In the genomic region with DNA sequence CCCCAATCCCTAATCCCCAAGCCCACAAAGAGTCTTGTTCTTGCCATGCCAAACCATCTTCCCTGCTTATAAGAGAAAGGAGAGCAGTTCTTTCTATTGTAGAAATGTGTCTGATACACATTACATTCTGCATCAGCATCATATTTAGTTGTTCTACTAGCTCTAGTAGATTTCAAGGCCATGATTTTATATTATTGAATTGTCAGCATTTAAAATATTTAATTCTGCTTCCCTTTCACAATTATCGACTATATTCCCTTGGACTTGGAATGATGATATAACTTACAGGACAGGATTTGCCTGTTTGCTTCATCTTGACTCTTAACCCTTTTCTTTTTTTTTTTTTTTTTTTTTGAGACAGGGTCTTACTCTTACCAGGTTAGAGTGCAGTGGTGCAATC, we compare ENCODE assay signal across 3 cellular contexts.
TF ChIP-seq lines count a peak whose summit lies in the region.

No MANE protein-coding gene starts in this region.

TF ChIP-seq in HepG2, 621 proteins besides CTCF, POLR2A, EP300 and RAD21:
- TF ChIP-seq, protein P1, sequence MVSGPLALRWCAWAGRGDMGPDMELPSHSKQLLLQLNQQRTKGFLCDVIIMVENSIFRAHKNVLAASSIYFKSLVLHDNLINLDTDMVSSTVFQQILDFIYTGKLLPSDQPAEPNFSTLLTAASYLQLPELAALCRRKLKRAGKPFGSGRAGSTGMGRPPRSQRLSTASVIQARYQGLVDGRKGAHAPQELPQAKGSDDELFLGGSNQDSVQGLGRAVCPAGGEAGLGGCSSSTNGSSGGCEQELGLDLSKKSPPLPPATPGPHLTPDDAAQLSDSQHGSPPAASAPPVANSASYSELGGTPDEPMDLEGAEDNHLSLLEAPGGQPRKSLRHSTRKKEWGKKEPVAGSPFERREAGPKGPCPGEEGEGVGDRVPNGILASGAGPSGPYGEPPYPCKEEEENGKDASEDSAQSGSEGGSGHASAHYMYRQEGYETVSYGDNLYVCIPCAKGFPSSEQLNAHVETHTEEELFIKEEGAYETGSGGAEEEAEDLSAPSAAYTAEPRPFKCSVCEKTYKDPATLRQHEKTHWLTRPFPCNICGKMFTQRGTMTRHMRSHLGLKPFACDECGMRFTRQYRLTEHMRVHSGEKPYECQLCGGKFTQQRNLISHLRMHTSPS (CRISPR knock-in tag; IDR thresholded peaks at IDR 0.05; ENCODE audit: low read depth) = no peak
- TF ChIP-seq MAFF (IDR thresholded peaks at IDR 0.05; ENCODE audit: low read depth, low read length) (peak; percentile 40; the same call in 1 of the 2 replicates), ZNF235 (CRISPR knock-in tag; IDR thresholded peaks at IDR 0.05; ENCODE audit: borderline replicate concordance) (no peak), MAFK (conservative IDR thresholded peaks at IDR 0.05 in 1 of 2, IDR thresholded peaks at IDR 0.05 in 1 of 2; ENCODE audit: low read length in 2 of 2) (peak in 1 of 2 experiments; percentile 53; a peak in 3 of 4 replicates)

TF ChIP-seq in IMR-90, 13 proteins besides CTCF, POLR2A, EP300 and RAD21:
- TF ChIP-seq CEBPB (IDR thresholded peaks at IDR 0.05; ENCODE audit: low read depth, low read length) (no peak), MAFK (IDR thresholded peaks at IDR 0.05; ENCODE audit: low read depth, low read length) (peak; percentile 34; the same call in 1 of the 2 replicates), RFX5 (IDR thresholded peaks at IDR 0.05; ENCODE audit: low read depth, low read length) (no peak), MXI1 (IDR thresholded peaks at IDR 0.05; ENCODE audit: borderline replicate concordance, low read depth, low read length) (no peak), RCOR1 (IDR thresholded peaks at IDR 0.05; ENCODE audit: insufficient replicate concordance, low read length) (no peak), MAZ (IDR thresholded peaks at IDR 0.05; ENCODE audit: borderline replicate concordance, low read depth, low read length) (no peak)
- TF ChIP-seq, protein P2, sequence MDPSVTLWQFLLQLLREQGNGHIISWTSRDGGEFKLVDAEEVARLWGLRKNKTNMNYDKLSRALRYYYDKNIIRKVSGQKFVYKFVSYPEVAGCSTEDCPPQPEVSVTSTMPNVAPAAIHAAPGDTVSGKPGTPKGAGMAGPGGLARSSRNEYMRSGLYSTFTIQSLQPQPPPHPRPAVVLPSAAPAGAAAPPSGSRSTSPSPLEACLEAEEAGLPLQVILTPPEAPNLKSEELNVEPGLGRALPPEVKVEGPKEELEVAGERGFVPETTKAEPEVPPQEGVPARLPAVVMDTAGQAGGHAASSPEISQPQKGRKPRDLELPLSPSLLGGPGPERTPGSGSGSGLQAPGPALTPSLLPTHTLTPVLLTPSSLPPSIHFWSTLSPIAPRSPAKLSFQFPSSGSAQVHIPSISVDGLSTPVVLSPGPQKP (IDR thresholded peaks at IDR 0.05; ENCODE audit: borderline replicate concordance, low read depth, low read length) = no peak

TF ChIP-seq in K562, 482 proteins besides CTCF, POLR2A, EP300 and RAD21:
- TF ChIP-seq ZNF316 (IDR thresholded peaks at IDR 0.05) (peak; percentile 66), MAFG (tag; conservative IDR thresholded peaks at IDR 0.05) (0 out of 2 replicates have a peak, but pooled peaks have one; percentile 23)
- TF ChIP-seq, protein P3, sequence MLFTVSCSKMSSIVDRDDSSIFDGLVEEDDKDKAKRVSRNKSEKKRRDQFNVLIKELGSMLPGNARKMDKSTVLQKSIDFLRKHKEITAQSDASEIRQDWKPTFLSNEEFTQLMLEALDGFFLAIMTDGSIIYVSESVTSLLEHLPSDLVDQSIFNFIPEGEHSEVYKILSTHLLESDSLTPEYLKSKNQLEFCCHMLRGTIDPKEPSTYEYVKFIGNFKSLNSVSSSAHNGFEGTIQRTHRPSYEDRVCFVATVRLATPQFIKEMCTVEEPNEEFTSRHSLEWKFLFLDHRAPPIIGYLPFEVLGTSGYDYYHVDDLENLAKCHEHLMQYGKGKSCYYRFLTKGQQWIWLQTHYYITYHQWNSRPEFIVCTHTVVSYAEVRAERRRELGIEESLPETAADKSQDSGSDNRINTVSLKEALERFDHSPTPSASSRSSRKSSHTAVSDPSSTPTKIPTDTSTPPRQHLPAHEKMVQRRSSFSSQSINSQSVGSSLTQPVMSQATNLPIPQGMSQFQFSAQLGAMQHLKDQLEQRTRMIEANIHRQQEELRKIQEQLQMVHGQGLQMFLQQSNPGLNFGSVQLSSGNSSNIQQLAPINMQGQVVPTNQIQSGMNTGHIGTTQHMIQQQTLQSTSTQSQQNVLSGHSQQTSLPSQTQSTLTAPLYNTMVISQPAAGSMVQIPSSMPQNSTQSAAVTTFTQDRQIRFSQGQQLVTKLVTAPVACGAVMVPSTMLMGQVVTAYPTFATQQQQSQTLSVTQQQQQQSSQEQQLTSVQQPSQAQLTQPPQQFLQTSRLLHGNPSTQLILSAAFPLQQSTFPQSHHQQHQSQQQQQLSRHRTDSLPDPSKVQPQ (CRISPR knock-in tag; IDR thresholded peaks at IDR 0.05; ENCODE audit: borderline replicate concordance) = no peak
